ENCODE assay signal across 8 cellular contexts in the genomic region with DNA sequence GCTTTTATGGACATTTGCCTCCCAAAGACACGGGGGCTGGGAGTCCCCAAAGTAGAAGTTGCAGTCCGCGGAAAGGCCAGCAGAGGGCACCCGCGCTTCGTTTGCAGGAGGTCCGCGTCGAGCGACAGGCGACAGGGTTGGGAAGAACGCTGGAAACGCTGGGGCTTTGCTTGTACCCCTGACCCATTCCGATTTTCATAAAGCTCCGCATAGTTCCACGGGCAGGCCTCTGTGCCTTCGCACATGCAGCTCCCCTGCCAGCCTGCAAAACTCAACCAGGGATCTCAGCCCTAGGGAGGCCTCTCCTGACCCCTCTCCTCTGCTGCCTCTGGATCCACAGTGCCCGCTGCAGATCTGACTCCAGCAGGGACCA. TPM values are rescaled to one million over a fixed set of nuclear protein-coding genes. Genes with fewer than 3 reads are reported as not detected.
DNase-seq lines count a peak whose midpoint lies in the region; ATAC-seq and TF ChIP-seq lines count a peak whose summit lies in the region.

No MANE protein-coding gene starts in this region.

- no peak for TF ChIP-seq POLR2A in HCT116 (IDR thresholded peaks at IDR 0.05; ENCODE audit: borderline replicate concordance, extremely low read depth, insufficient read depth, insufficient read length)

- CTCF ChIA-PET in HCT116 (lab: Charles Lee): interaction anchor here (1.2 to 5.4 kb wide), 13 partner anchors 11 to 127 kb away, joined by 3 to 242 read pairs (median 10); partner anchors contain the start of gene SDC3

- H3K4me1 ChIP-seq in HCT116 (ENCODE audit: control insufficient read depth in 1 of 2, insufficient read depth in 2 of 2, low read length in 2 of 2) (peaks cover 23 to 32% of the 10 kb centered on the region in 2 experiments), endocrine pancreas (ENCODE audit: control insufficient read depth, insufficient read depth, low read length) (no peaks in the 10 kb centered on the region)

- H4K20me1 ChIP-seq in HCT116 (ENCODE audit: insufficient read depth): no peaks in the 10 kb centered on the region

- H3K27ac ChIP-seq in HCT116 (ENCODE audit: low read depth, low read length): no peak overlapping the region

- H3K9me2 ChIP-seq in HCT116 (ENCODE audit: insufficient read depth): no peaks in the 10 kb centered on the region

- BruUV-seq in HCT116 (replicated peaks; lab: Mats Ljungman, UMichigan): no TSS peak

- H3K9me3 ChIP-seq in HCT116 (ENCODE audit: control insufficient read depth in 1 of 2, insufficient read depth in 1 of 2, low read depth in 1 of 2, low read length in 2 of 2) (no peaks in the 10 kb centered on the region), endocrine pancreas (ENCODE audit: control insufficient read depth, low read length) (no peaks in the 10 kb centered on the region)

- TF ChIP-seq RAD21 in HCT116 (IDR thresholded peaks at IDR 0.05; ENCODE audit: low read depth): peak; percentile 100

- H3K36me3 ChIP-seq in HCT116 (ENCODE audit: control insufficient read depth in 1 of 2, insufficient read depth in 2 of 2, low read length in 2 of 2): no peaks in the 10 kb centered on the region
- no peaks in the 10 kb centered on the region for H3K36me3 ChIP-seq in endocrine pancreas (ENCODE audit: control insufficient read depth, insufficient read depth, low read length)

- no peaks in the 10 kb centered on the region for H3K9me3 Mint-ChIP-seq in mesothelial cell of epicardium

- DNase-seq in AG20443 (ENCODE audit: low spot score) (peak; percentile 78), HCT116 (ENCODE audit: low read depth, low spot score) (no peak), NOMO-1 treated with DMSO at 0.1 percent for 48 hours (lab: John Stamatoyannopoulos, UW; ENCODE audit: unreplicated experiment) (peak; percentile 41), mesothelial cell of epicardium (ENCODE audit: low spot score in 2 of 2, unreplicated experiment in 2 of 2) (peak; percentile 62 to 95)
- peak; percentile 45 to 88 (median 85) for DNase-seq in activated CD8-positive, alpha-beta memory T cell treated with anti-CD3 and anti-CD28 coated beads for 48 hours (ENCODE audit: low read depth in 2 of 3, low spot score in 2 of 3)
- peak; percentile 48 to 64 for DNase-seq in stimulated activated CD8-positive, alpha-beta memory T cell treated with anti-CD3 and anti-CD28 coated beads, Interleukin-2, amount 100 ng/mL, for 1 hour (ENCODE audit: low read depth in 2 of 2)

- H3K27me3 Mint-ChIP-seq in mesothelial cell of epicardium (ENCODE audit: low read depth): peaks cover 3% of the 10 kb centered on the region

- RAD21 ChIA-PET in HCT116 (lab: Charles Lee; ENCODE audit: low non-redundant PET in 1 of 2, low total read pairs in 2 of 2, uncharacterized antibody in 2 of 2, unreplicated experiment in 2 of 2): interaction anchor here (0.7 to 6.2 kb wide), 3 partner anchors 64 to 109 kb away, joined by 3 to 69 read pairs (median 39); no protein-coding TSS in a partner anchor

- no peak overlapping the region for H3K9ac ChIP-seq in HCT116 (ENCODE audit: low read length)
- H3K9ac ChIP-seq in endocrine pancreas (ENCODE audit: control insufficient read depth, insufficient read depth, low read length): peak overlapping the region; percentile 19

- peaks cover 18% of the 10 kb centered on the region for H3K4me1 Mint-ChIP-seq in mesothelial cell of epicardium

- H3K36me3 Mint-ChIP-seq in mesothelial cell of epicardium: no peaks in the 10 kb centered on the region

- POLR2A ChIA-PET in HCT116 (lab: Charles Lee): interaction anchor here (1.2 to 3.2 kb wide), 2 partner anchors 83 to 109 kb away, joined by 3 to 31 read pairs; no protein-coding TSS in a partner anchor

- H3K27ac Mint-ChIP-seq in mesothelial cell of epicardium: no peak overlapping the region

- H3K27me3 ChIP-seq in HCT116 (ENCODE audit: insufficient read depth, low read length) (peaks cover 4% of the 10 kb centered on the region; the same call in 1 of the 2 replicates), endocrine pancreas (ENCODE audit: control insufficient read depth, insufficient read depth, low read length) (peaks cover 9% of the 10 kb centered on the region)

- peak overlapping the region; percentile 86 for H2AFZ ChIP-seq in HCT116 (ENCODE audit: low read depth, low read length, poor library complexity, severe bottlenecking)

- H3K4me3 ChIP-seq in HCT116 (replicated peaks in 1 of 2; ENCODE audit: low read depth in 1 of 2, low read length in 2 of 2): peak overlapping the region; percentile 26 to 41; a peak in 2 of 4 replicates
- no peak overlapping the region for H3K4me3 ChIP-seq in endocrine pancreas (ENCODE audit: control insufficient read depth, insufficient read depth, low read length)

- TF ChIP-seq CTCF in HCT116 (IDR thresholded peaks at IDR 0.05 in 2 of 3, conservative IDR thresholded peaks at IDR 0.05 in 1 of 3; ENCODE audit: borderline replicate concordance in 1 of 3, insufficient read depth in 1 of 3, low read depth in 2 of 3, low read length in 2 of 3) (peak; percentile 93 to 96 (median 95)), mesothelial cell of epicardium (IDR thresholded peaks at IDR 0.05; ENCODE audit: unreplicated experiment) (peak; percentile 88)

- intact Hi-C loops in HCT116 (cut with micrococcal nuclease): loop anchor here (1.0 kb wide), 2 partner anchors 109 to 127 kb away; no protein-coding TSS in a partner anchor

- ATAC-seq in HCT116 (peak; percentile 73), HG02840 (IDR thresholded peaks at IDR 0.05; ENCODE audit: low FRiP score, unreplicated experiment) (no peak)

- H3K4me2 ChIP-seq in HCT116 (ENCODE audit: low read length): peak overlapping the region; percentile 80

- peak overlapping the region; percentile 44 for H3K4me3 Mint-ChIP-seq in mesothelial cell of epicardium

- no peaks in the 10 kb centered on the region for H3K79me2 ChIP-seq in HCT116 (ENCODE audit: insufficient read depth, low read length)

TF ChIP-seq in HCT116, 20 proteins besides CTCF, POLR2A, EP300 and RAD21:
- TF ChIP-seq ZBTB33 (IDR thresholded peaks at IDR 0.05; ENCODE audit: extremely low read depth, insufficient replicate concordance, low read length): peak; percentile 5
- TF ChIP-seq SRF (IDR thresholded peaks at IDR 0.05; ENCODE audit: low read depth): no peak
- 0 out of 2 replicates have a peak, but pooled peaks have one; percentile 16 for TF ChIP-seq CBX3 (IDR thresholded peaks at IDR 0.05; ENCODE audit: low read depth)

RNA-seq across cellular contexts. Expression of gene LAPTM5, which starts 44.2 kb away (rescaled TPM):
- 1.5 TPM for total RNA-seq in HCT116 (2021; ENCODE audit: unreplicated experiment)
- polyA plus RNA-seq in HCT116 (2012): 0.11 and 0.14 TPM in 2 replicates
- 0.11 TPM in 1 of 3 replicates, not detected in the others for total RNA-seq in mesothelial cell of epicardium
